Comparison of ENCODE assay signal across 16 cellular contexts in the genomic region with DNA sequence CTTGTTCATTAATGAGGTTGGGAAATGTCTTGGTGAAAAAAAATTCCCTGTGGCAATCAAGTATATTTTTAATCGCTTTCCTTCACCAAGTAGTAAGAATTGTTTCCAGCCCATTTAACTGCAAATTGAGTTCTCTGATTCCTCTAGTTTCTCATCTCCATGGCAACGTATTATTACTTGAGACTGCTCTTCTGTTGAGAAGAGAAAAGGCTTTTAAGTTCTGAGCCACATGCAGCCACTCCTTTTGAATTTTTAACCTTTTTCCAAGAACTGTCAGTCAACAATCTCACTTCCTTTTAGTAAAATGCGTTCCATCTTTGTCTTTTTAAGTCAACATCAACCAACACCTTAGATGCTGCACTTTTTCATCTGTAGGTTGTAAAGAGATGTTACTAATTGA.
DNase-seq lines count a peak whose midpoint lies in the region; ATAC-seq and TF ChIP-seq lines count a peak whose summit lies in the region.
"Had no signal": no experiment of that assay in that cellular context is flagged by ENCODE, and none has a peak within 500 bp of the region (broad histone marks: within the 10 kb centered on the region; RNA-seq: fewer than 3 reads in every experiment).

No MANE protein-coding gene starts in this region.

- no peaks in the 10 kb centered on the region for H3K27me3 ChIP-seq in A673 (replicated peaks; ENCODE audit: insufficient read depth, low read depth, low read length, poor library complexity)
- H3K27me3 ChIP-seq in HUES48 (ENCODE audit: control insufficient read depth, insufficient read depth, low read length), result no peaks in the 10 kb centered on the region
- H3K27me3 ChIP-seq: right lobe of liver had no signal

- H3K27ac ChIP-seq in A673 (ENCODE audit: low read depth, low read length, poor library complexity, severe bottlenecking) (no peak overlapping the region), HUES48 (ENCODE audit: low read depth, low read length) (peak overlapping the region; percentile 31)
- H3K27ac ChIP-seq: right lobe of liver had no signal

- no peak for ATAC-seq in HG02840 (IDR thresholded peaks at IDR 0.05; ENCODE audit: low FRiP score, unreplicated experiment)
- ATAC-seq: left cardiac atrium, right lobe of liver had no signal

- H3K36me3 ChIP-seq in A673 (ENCODE audit: insufficient read depth, low read length, poor library complexity, severe bottlenecking) (no peaks in the 10 kb centered on the region), HUES48 (ENCODE audit: control insufficient read depth, insufficient read depth, low read length) (no peaks in the 10 kb centered on the region)
- H3K36me3 ChIP-seq: right lobe of liver had no signal

- no TSS peak for BruUV-seq in A673 (replicated peaks; lab: Mats Ljungman, UMichigan)

- H3K4me3 ChIP-seq in A673 (ENCODE audit: low read depth, low read length, poor library complexity, severe bottlenecking), result no peak overlapping the region
- no peak overlapping the region for H3K4me3 ChIP-seq in HUES48 (ENCODE audit: low read depth, low read length)
- no peak overlapping the region for H3K4me3 ChIP-seq in astrocyte of the spinal cord (ENCODE audit: low read depth, low read length)
- H3K4me3 ChIP-seq: right lobe of liver had no signal

- POLR2A ChIA-PET in A673 (lab: Charles Lee; ENCODE audit: low non-redundant PET), result no interaction called here

- intact Hi-C loops in A673 (cut with micrococcal nuclease; ENCODE audit: unreplicated experiment), result no loop called here

- H3K4me1 ChIP-seq in A673 (ENCODE audit: insufficient read depth, low read length, poor library complexity, severe bottlenecking) (peaks cover 14% of the 10 kb centered on the region), HUES48 (ENCODE audit: control insufficient read depth, insufficient read depth, low read length) (peaks cover 26% of the 10 kb centered on the region)
- H3K4me1 ChIP-seq: right lobe of liver had no signal

- TF ChIP-seq CTCF in A673 (conservative IDR thresholded peaks at IDR 0.05; ENCODE audit: low read depth, low read length) (no peak), astrocyte of the spinal cord (IDR thresholded peaks at IDR 0.05; ENCODE audit: low read depth, low read length) (no peak)

- DNase-seq in A673 (ENCODE audit: low spot score) (peak; percentile 72), astrocyte of the spinal cord (ENCODE audit: low read depth, low spot score) (peak; percentile 48), midbrain (lab: John Stamatoyannopoulos, UW) (peak; percentile 45), NCI-H510A treated with DMSO at 0.1 percent for 48 hours (lab: John Stamatoyannopoulos, UW) (no peak), GM19238 (ENCODE audit: insufficient read length, low spot score) (no peak)
- DNase-seq in stimulated activated CD8-positive, alpha-beta memory T cell treated with anti-CD3 and anti-CD28 coated beads, Interleukin-4, amount 100 ng/mL, for 48 hours, result no peak
- DNase-seq: activated T-cell treated with anti-CD3 and anti-CD28 coated beads, Interleukin-2, amount 50 U/mL, for 1 hour; cerebellar nuclear complex; left cardiac atrium; NCI-H2029; NCI-H748 treated with DMSO at 0.1 percent for 48 hours; occipital lobe; right lobe of liver; SK-N-SH had no signal

- CTCF ChIA-PET in A673 (lab: Charles Lee), result no interaction called here

- H3K9me3 ChIP-seq in A673 (ENCODE audit: low read depth, low read length, poor library complexity, severe bottlenecking), result no peaks in the 10 kb centered on the region
- H3K9me3 ChIP-seq in HUES48 (ENCODE audit: control insufficient read depth, insufficient read depth, low read length), result no peaks in the 10 kb centered on the region
- H3K9me3 ChIP-seq: right lobe of liver, SK-N-SH had no signal

- in situ Hi-C loops in astrocyte of the spinal cord (cut with HindIII; ENCODE audit: low sequenced_read_pairs), result no loop called here

- no peak overlapping the region for H3K9ac ChIP-seq in HUES48 (ENCODE audit: low read depth, low read length)
- H3K9ac ChIP-seq: SK-N-SH had no signal

Comparison
In these comparisons a context has a peak if more than half of its experiments do, and no peak if none do; other contexts are left out.
1. DNase-seq: peak in A673 (single experiment), astrocyte of the spinal cord (single experiment) and midbrain (single experiment); none in stimulated activated CD8-positive, alpha-beta memory T cell treated with anti-CD3 and anti-CD28 coated beads, Interleukin-4, amount 100 ng/mL, for 48 hours (single experiment), NCI-H510A treated with DMSO at 0.1 percent for 48 hours (single experiment) and GM19238 (single experiment).